Comparison of ENCODE assay signal across 25 cellular contexts in genomic region chr7:105787071-105787470, GRCh38.
DNase-seq lines count a peak whose midpoint lies in the region; ATAC-seq and TF ChIP-seq lines count a peak whose summit lies in the region.
"Had no signal": no experiment of that assay in that cellular context is flagged by ENCODE, and none has a peak within 500 bp of the region (broad histone marks: within the 10 kb centered on the region; RNA-seq: fewer than 3 reads in every experiment).

No MANE protein-coding gene starts in this region.

- H3K27ac ChIP-seq in RWPE1 (peak overlapping the region; percentile 35; the same call in 1 of the 2 replicates), foreskin keratinocyte (peak overlapping the region; percentile 51), sigmoid colon (no peak overlapping the region), Peyer's patch (no peak overlapping the region), heart left ventricle (no peak overlapping the region)
- H3K27ac ChIP-seq: adrenal gland; BLaER1 treated with 17β-estradiol and CSF1 and Interleukin-3, amounts not matched to agents 10 nM and 100 nM; left lung; psoas muscle; SJSA1; upper lobe of right lung had no signal

- H3K4me3 ChIP-seq in sigmoid colon (no peak overlapping the region), Peyer's patch (no peak overlapping the region), heart left ventricle (no peak overlapping the region)
- H3K4me3 ChIP-seq: adrenal gland; BLaER1 treated with 17β-estradiol and CSF1 and Interleukin-3, amounts not matched to agents 10 nM and 100 nM; left lung; psoas muscle; SJSA1; upper lobe of right lung had no signal

- DNase-seq in HPDE6-E6E7 (ENCODE audit: extremely low spot score) (peak; percentile 58), RWPE1 (ENCODE audit: low spot score) (peak; percentile 26), foreskin keratinocyte (peak in 1 of 2 donors; percentile 74), sigmoid colon (peak; percentile 33), Peyer's patch (no peak), heart left ventricle (no peak), SIG-M5 treated with dmso at 0.1 percent for 504 hours (lab: John Stamatoyannopoulos, UW; ENCODE audit: unreplicated experiment) (no peak)
- DNase-seq: activated CD4-positive, alpha-beta T cell treated with anti-CD3 and anti-CD28 coated beads for 36 hours; activated naive CD4-positive, alpha-beta T cell treated with anti-CD3 and anti-CD28 coated beads, Interleukin-2, amount 10 ng/mL, durations not matched to agents 7 days and 5 days; adrenal gland; GF-D8; immature natural killer cell; KBM-7; left lung; naive thymus-derived CD4-positive, alpha-beta T cell; NCI-H1417; NCI-H748 treated with DMSO at 0.1 percent for 48 hours; psoas muscle; stimulated activated naive CD4-positive, alpha-beta T cell; T-helper 9 cell; upper lobe of right lung had no signal

- WGBS in sigmoid colon, 2 donors: 39 to 77% methylated on average over 4 of the region's 4 CpGs
- 75 to 86% (median 83%) methylated on average over 4 of the region's 4 CpGs for WGBS in heart left ventricle, 4 donors

- H3K9me3 ChIP-seq in sigmoid colon: no peaks in the 10 kb centered on the region
- no peaks in the 10 kb centered on the region for H3K9me3 ChIP-seq in Peyer's patch
- no peaks in the 10 kb centered on the region for H3K9me3 ChIP-seq in heart left ventricle
- H3K9me3 ChIP-seq: adrenal gland; BLaER1 treated with 17β-estradiol and CSF1 and Interleukin-3, amounts not matched to agents 10 nM and 100 nM; left lung; psoas muscle; SJSA1; upper lobe of right lung had no signal

- ATAC-seq in foreskin keratinocyte: peak; percentile 31
- no peak for ATAC-seq in HG02571 (IDR thresholded peaks at IDR 0.05; ENCODE audit: unreplicated experiment)
- ATAC-seq in heart left ventricle: no peak
- ATAC-seq: activated CD4-positive, alpha-beta T cell treated with anti-CD3 and anti-CD28 coated beads for 36 hours; activated T-helper 17 cell treated with anti-CD3 and anti-CD28 coated beads, Interleukin-2, amount 50 U/mL, for 72 hours; left lung; naive thymus-derived CD4-positive, alpha-beta T cell; psoas muscle; upper lobe of right lung had no signal

- intact Hi-C loops in sigmoid colon (cut with DNase I): no loop called here
- intact Hi-C loops in heart left ventricle (cut with DNase I): no loop called here

- H3K4me1 ChIP-seq in foreskin keratinocyte (peaks cover 27% of the 10 kb centered on the region), sigmoid colon (peaks cover 0 to 23% (median 18%) of the 10 kb centered on the region in 4 donors), Peyer's patch (peaks cover 0 to 3% (median 0%) of the 10 kb centered on the region in 4 donors), heart left ventricle (peaks cover 0 to 6% (median 0%) of the 10 kb centered on the region in 12 donors)
- H3K4me1 ChIP-seq: left lung, psoas muscle, upper lobe of right lung had no signal

- TF ChIP-seq CTCF in RWPE1 (conservative IDR thresholded peaks at IDR 0.05; ENCODE audit: low read depth) (no peak), foreskin keratinocyte (conservative IDR thresholded peaks at IDR 0.05) (no peak), sigmoid colon (IDR thresholded peaks at IDR 0.05) (no peak), Peyer's patch (IDR thresholded peaks at IDR 0.05) (no peak), heart left ventricle (IDR thresholded peaks at IDR 0.05) (no peak)

- H3K27me3 ChIP-seq in foreskin keratinocyte (no peaks in the 10 kb centered on the region), sigmoid colon (no peaks in the 10 kb centered on the region), Peyer's patch (no peaks in the 10 kb centered on the region), heart left ventricle (no peaks in the 10 kb centered on the region)
- H3K27me3 ChIP-seq: adrenal gland; BLaER1 treated with 17β-estradiol and CSF1 and Interleukin-3, amounts not matched to agents 10 nM and 100 nM; left lung; SJSA1; upper lobe of right lung had no signal

- peaks cover 0 to 10% (median 0%) of the 10 kb centered on the region in 4 donors for H3K36me3 ChIP-seq in sigmoid colon
- peaks cover 0 to 3% (median 0%) of the 10 kb centered on the region in 3 donors for H3K36me3 ChIP-seq in Peyer's patch
- peaks cover 0 to 19% (median 9%) of the 10 kb centered on the region in 9 donors for H3K36me3 ChIP-seq in heart left ventricle
- H3K36me3 ChIP-seq: adrenal gland, SJSA1, upper lobe of right lung had no signal

- TF ChIP-seq EP300 in sigmoid colon (IDR thresholded peaks at IDR 0.05): no peak

- POLR2A ChIA-PET in RWPE1 (lab: Yijun Ruan, JAX; ENCODE audit: low non-redundant PET): interaction anchor here (0.5 kb wide), 1 partner anchor 14 kb away, joined by 3 read pairs; no protein-coding TSS in a partner anchor

- CTCF ChIA-PET in RWPE1 (lab: Yijun Ruan, JAX): interaction anchor here (0.6 to 1.3 kb wide), 3 partner anchors 26 to 223 kb away, joined by 3 to 4 read pairs (median 4); no protein-coding TSS in a partner anchor

- TF ChIP-seq POLR2A in sigmoid colon (IDR thresholded peaks at IDR 0.05): no peak
- TF ChIP-seq POLR2A in Peyer's patch (IDR thresholded peaks at IDR 0.05): no peak
- TF ChIP-seq POLR2A in heart left ventricle (IDR thresholded peaks at IDR 0.05): no peak

Comparison
In these comparisons a context has a peak if more than half of its experiments do, and no peak if none do; other contexts are left out.
1. DNase-seq: peak in HPDE6-E6E7 (single experiment), RWPE1 (single experiment) and sigmoid colon (single experiment); none in Peyer's patch (0 of 3), heart left ventricle (0 of 5) and SIG-M5 treated with dmso at 0.1 percent for 504 hours (single experiment).
2. H3K27ac ChIP-seq: peak in RWPE1 (single experiment) and foreskin keratinocyte (single experiment); none in sigmoid colon (0 of 4), Peyer's patch (0 of 4) and heart left ventricle (0 of 12).